11 cellular contexts compared by ENCODE assay signal in the genomic region with DNA sequence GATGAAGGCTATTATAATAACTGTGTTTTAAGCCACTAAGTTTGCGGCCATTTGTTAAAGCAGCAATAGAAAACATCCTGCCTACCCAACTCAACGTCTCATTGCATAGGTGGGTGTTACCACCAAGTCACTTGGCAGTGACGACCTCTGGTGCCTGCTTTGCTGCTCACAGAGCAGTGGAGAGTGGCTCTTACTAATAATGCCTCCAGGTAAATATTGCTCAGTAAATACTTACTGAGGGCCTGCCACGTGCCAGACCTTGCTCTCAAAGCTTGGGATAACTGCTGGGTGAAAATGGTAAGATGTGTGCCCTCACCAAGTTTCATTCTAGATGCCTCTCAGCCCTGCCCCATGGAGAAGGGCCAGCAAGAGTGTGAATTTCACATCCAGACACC. TPM values are rescaled to one million over a fixed set of nuclear protein-coding genes. Genes with fewer than 3 reads are reported as not detected.
DNase-seq lines count a peak whose midpoint lies in the region; ATAC-seq and TF ChIP-seq lines count a peak whose summit lies in the region.
"Had no signal": no experiment of that assay in that cellular context is flagged by ENCODE, and none has a peak within 500 bp of the region (broad histone marks: within the 10 kb centered on the region; RNA-seq: fewer than 3 reads in every experiment).

No MANE protein-coding gene starts in this region.

- no TSS peak for BruUV-seq in HCT116 (replicated peaks; lab: Mats Ljungman, UMichigan)

- no peak for TF ChIP-seq RAD21 in HCT116 (IDR thresholded peaks at IDR 0.05; ENCODE audit: low read depth)

- H3K9me3 ChIP-seq in CD4-positive, CD25-positive, alpha-beta regulatory T cell (ENCODE audit: control insufficient read depth in 2 of 2, low read length in 2 of 2): no peaks in the 10 kb centered on the region
- H3K9me3 ChIP-seq in HCT116 (ENCODE audit: control insufficient read depth in 1 of 2, insufficient read depth in 1 of 2, low read depth in 1 of 2, low read length in 2 of 2): no peaks in the 10 kb centered on the region
- H3K9me3 ChIP-seq in left lung: no peaks in the 10 kb centered on the region

- H3K4me3 ChIP-seq in CD4-positive, CD25-positive, alpha-beta regulatory T cell (ENCODE audit: low read depth, low read length): no peak overlapping the region
- no peak overlapping the region for H3K4me3 ChIP-seq in HCT116 (replicated peaks in 1 of 2; ENCODE audit: low read depth in 1 of 2, low read length in 2 of 2)
- H3K4me3 ChIP-seq in left lung: no peak overlapping the region

- H3K27me3 Mint-ChIP-seq in CD4-positive, CD25-positive, alpha-beta regulatory T cell: no peaks in the 10 kb centered on the region
- no peaks in the 10 kb centered on the region for H3K27me3 Mint-ChIP-seq in activated naive CD8-positive, alpha-beta T cell

- no peaks in the 10 kb centered on the region for H3K9me3 Mint-ChIP-seq in CD4-positive, CD25-positive, alpha-beta regulatory T cell
- H3K9me3 Mint-ChIP-seq in activated naive CD8-positive, alpha-beta T cell (ENCODE audit: low read depth): no peaks in the 10 kb centered on the region

- peak overlapping the region in 2 of 3 donors; percentile 70 to 85 for H3K27ac Mint-ChIP-seq in CD4-positive, CD25-positive, alpha-beta regulatory T cell
- peak overlapping the region; percentile 58 for H3K27ac Mint-ChIP-seq in activated naive CD8-positive, alpha-beta T cell

- no peaks in the 10 kb centered on the region for H3K27me3 ChIP-seq in CD4-positive, CD25-positive, alpha-beta regulatory T cell (ENCODE audit: control insufficient read depth, insufficient read depth, low read length)
- no peaks in the 10 kb centered on the region for H3K27me3 ChIP-seq in HCT116 (ENCODE audit: insufficient read depth, low read length)
- no peaks in the 10 kb centered on the region for H3K27me3 ChIP-seq in left lung

- no peaks in the 10 kb centered on the region for H3K9me2 ChIP-seq in HCT116 (ENCODE audit: insufficient read depth)

- H3K4me2 ChIP-seq in HCT116 (ENCODE audit: low read length): peak overlapping the region; percentile 47

- peaks cover 15 to 86% (median 51%) of the 10 kb centered on the region in 4 donors for H3K4me1 Mint-ChIP-seq in CD4-positive, CD25-positive, alpha-beta regulatory T cell
- peaks cover 85% of the 10 kb centered on the region for H3K4me1 Mint-ChIP-seq in activated naive CD8-positive, alpha-beta T cell (ENCODE audit: low read depth)

- POLR2A ChIA-PET in HCT116 (lab: Charles Lee): no interaction called here

- RAD21 ChIA-PET in HCT116 (lab: Charles Lee; ENCODE audit: low non-redundant PET in 1 of 2, low total read pairs in 2 of 2, uncharacterized antibody in 2 of 2, unreplicated experiment in 2 of 2): no interaction called here

- TF ChIP-seq POLR2A in HCT116 (IDR thresholded peaks at IDR 0.05; ENCODE audit: borderline replicate concordance, extremely low read depth, insufficient read depth, insufficient read length): no peak

- no peak overlapping the region for H2AFZ ChIP-seq in HCT116 (ENCODE audit: low read depth, low read length, poor library complexity, severe bottlenecking)

- H4K20me1 ChIP-seq in HCT116 (ENCODE audit: insufficient read depth): no peaks in the 10 kb centered on the region

- H3K79me2 ChIP-seq in HCT116 (ENCODE audit: insufficient read depth, low read length): peaks cover 96% of the 10 kb centered on the region

- peaks cover 28% of the 10 kb centered on the region for H3K4me1 ChIP-seq in CD4-positive, CD25-positive, alpha-beta regulatory T cell (ENCODE audit: control insufficient read depth, insufficient read depth, low read length, poor library complexity, severe bottlenecking)
- H3K4me1 ChIP-seq in HCT116 (ENCODE audit: control insufficient read depth in 1 of 2, insufficient read depth in 2 of 2, low read length in 2 of 2) (peaks cover 21 to 82% of the 10 kb centered on the region in 2 experiments), left lung (peaks cover 15 to 33% of the 10 kb centered on the region in 2 donors)

- H3K36me3 Mint-ChIP-seq in CD4-positive, CD25-positive, alpha-beta regulatory T cell: peaks cover 14% of the 10 kb centered on the region
- peaks cover 8% of the 10 kb centered on the region for H3K36me3 Mint-ChIP-seq in activated naive CD8-positive, alpha-beta T cell

- H3K9ac ChIP-seq in HCT116 (ENCODE audit: low read length): peak overlapping the region; percentile 12

- no peak overlapping the region for H3K27ac ChIP-seq in CD4-positive, CD25-positive, alpha-beta regulatory T cell (ENCODE audit: insufficient read depth, low read length, poor library complexity, severe bottlenecking)
- H3K27ac ChIP-seq in HCT116 (ENCODE audit: low read depth, low read length) (no peak overlapping the region), left lung (no peak overlapping the region)

- peak overlapping the region in 2 of 4 donors; percentile 42 to 57 for H3K4me3 Mint-ChIP-seq in CD4-positive, CD25-positive, alpha-beta regulatory T cell
- no peak overlapping the region for H3K4me3 Mint-ChIP-seq in activated naive CD8-positive, alpha-beta T cell

- H3K36me3 ChIP-seq in CD4-positive, CD25-positive, alpha-beta regulatory T cell (ENCODE audit: control insufficient read depth, insufficient read depth, low read length): peaks cover 4% of the 10 kb centered on the region
- H3K36me3 ChIP-seq in HCT116 (ENCODE audit: control insufficient read depth in 1 of 2, insufficient read depth in 2 of 2, low read length in 2 of 2): 0 out of 4 replicates have a peak, but pooled peaks cover 0 to 3% of the 10 kb centered on the region in 2 experiments
- no peaks in the 10 kb centered on the region for H3K36me3 ChIP-seq in left lung

- CTCF ChIA-PET in HCT116 (lab: Charles Lee): no interaction called here

- TF ChIP-seq CTCF in HCT116 (IDR thresholded peaks at IDR 0.05 in 2 of 3, conservative IDR thresholded peaks at IDR 0.05 in 1 of 3; ENCODE audit: borderline replicate concordance in 1 of 3, insufficient read depth in 1 of 3, low read depth in 2 of 3, low read length in 2 of 3) (no peak), left lung (IDR thresholded peaks at IDR 0.05) (no peak)

- no peak for DNase-seq in CD4-positive, CD25-positive, alpha-beta regulatory T cell
- no peak for DNase-seq in HCT116 (ENCODE audit: low read depth, low spot score)
- peak in 1 of 2 donors; percentile 65 for DNase-seq in left lung
- DNase-seq in NCI-H1048 (lab: John Stamatoyannopoulos, UW): no peak
- no peak for DNase-seq in activated CD4-positive, alpha-beta T cell treated with anti-CD3 and anti-CD28 coated beads for 48 hours
- DNase-seq: cortex of kidney, NCI-H2227 treated with DMSO at 0.1 percent for 48 hours, retina had no signal

- intact Hi-C loops in HCT116 (cut with micrococcal nuclease) (no loop called here), left lung (cut with DNase I) (no loop called here)

- peak in 1 of 2 donors; percentile 41 for ATAC-seq in CD4-positive, CD25-positive, alpha-beta regulatory T cell (ENCODE audit: low read depth in 2 of 2)
- ATAC-seq in HCT116 (peak; percentile 23; the same call in 1 of the 2 replicates), left lung (peak; percentile 96), HG02763 (IDR thresholded peaks at IDR 0.05; ENCODE audit: unreplicated experiment) (no peak), GM19035 (IDR thresholded peaks at IDR 0.05; ENCODE audit: unreplicated experiment) (no peak)

TF ChIP-seq in HCT116, 20 proteins besides CTCF, POLR2A, EP300 and RAD21:
- TF ChIP-seq, protein P1, sequence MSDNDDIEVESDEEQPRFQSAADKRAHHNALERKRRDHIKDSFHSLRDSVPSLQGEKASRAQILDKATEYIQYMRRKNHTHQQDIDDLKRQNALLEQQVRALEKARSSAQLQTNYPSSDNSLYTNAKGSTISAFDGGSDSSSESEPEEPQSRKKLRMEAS (IDR thresholded peaks at IDR 0.05): no peak

RNA-seq across cellular contexts. Expression of gene ITGA6, which starts 27.7 kb away (rescaled TPM):
- 68.5 TPM for total RNA-seq in CD4-positive, CD25-positive, alpha-beta regulatory T cell
- polyA plus RNA-seq in CD4-positive, CD25-positive, alpha-beta regulatory T cell: 10 to 100 TPM; 39.2 to 59.4 (median 45.8) TPM
- total RNA-seq in HCT116 (2021; ENCODE audit: unreplicated experiment): 93.1 TPM
- 40.2 and 46.0 TPM in 2 replicates for polyA plus RNA-seq in HCT116 (2012)
- total RNA-seq in left lung: 10 to 100 TPM; 43.1 to 67.5 TPM

Comparison
In these comparisons a context has a peak if more than half of its experiments do, and no peak if none do; other contexts are left out.
1. ATAC-seq: peak in HCT116 (single experiment) and left lung (single experiment); none in HG02763 (single experiment) and GM19035 (single experiment).